1 cellular context compared by ENCODE assay signal in the genomic region with DNA sequence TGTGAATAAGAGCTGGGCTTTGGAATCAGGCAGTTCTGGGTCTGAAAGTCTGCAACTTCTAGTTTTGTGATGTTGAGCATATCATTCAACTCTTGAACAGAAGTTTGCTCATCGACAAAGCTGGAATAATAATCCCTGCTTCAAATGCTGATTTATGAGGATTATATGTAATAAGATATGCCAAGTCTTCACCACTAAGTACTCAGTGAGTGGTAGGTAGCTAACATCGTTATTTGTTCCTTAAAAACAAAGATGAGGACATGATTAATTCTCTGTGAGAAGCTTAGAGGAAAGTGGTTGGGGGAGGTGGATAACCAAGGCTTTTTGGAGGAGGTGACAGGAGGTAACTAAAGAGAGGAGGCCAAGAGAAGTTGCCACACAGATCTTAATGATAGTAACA.
TF ChIP-seq lines count a peak whose summit lies in the region.

No MANE protein-coding gene starts in this region.

TF ChIP-seq in IMR-90, 13 proteins besides CTCF, POLR2A, EP300 and RAD21 (continued from another document):
- TF ChIP-seq CHD1 (IDR thresholded peaks at IDR 0.05; ENCODE audit: low read depth, low read length) (no peak), BHLHE40 (IDR thresholded peaks at IDR 0.05; ENCODE audit: low read depth, low read length) (no peak), RFX5 (IDR thresholded peaks at IDR 0.05; ENCODE audit: low read depth, low read length) (no peak), RCOR1 (IDR thresholded peaks at IDR 0.05; ENCODE audit: insufficient replicate concordance, low read length) (no peak)
TF ChIP-seq in IMR-90: peak in this region for 0.
